16 cellular contexts compared by ENCODE assay signal in the genomic region with DNA sequence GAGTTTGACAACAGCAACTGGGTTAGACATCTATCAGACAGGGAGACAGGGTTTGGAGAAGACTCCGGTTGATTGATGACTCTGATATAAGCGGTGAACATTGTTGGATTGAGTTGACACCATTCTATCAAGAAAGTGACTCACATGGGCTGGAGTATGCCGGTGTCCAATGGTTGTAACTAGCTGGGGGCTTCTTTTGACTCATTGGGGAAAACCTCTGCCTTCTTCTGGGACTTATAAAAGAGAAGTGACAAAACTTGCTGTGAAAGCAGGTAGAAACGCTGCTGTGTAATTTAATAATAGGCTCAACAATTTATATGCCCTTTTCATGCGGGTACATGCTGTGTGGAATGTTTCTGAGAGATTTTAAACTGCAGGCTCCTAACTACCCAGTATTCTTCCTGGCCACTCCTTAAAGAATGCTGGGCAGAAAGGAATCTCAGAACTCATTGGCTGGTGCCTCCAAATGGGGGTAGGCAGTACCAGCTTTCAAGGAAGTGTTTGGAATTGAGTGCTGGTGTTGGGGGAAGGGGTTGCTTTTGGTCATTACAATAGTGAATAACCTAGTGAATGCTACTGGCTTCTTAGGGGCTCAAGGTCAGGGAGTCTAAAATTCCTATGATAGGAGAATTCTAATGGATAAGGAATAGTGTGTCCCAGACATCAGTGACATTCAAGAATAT. TPM values are rescaled to one million over a fixed set of nuclear protein-coding genes. Genes with fewer than 3 reads are reported as not detected.
A peak's percentile ranks its signal among the peaks of the same experiment; 100 is the strongest.
DNase-seq lines count a peak whose midpoint lies in the region; ATAC-seq and TF ChIP-seq lines count a peak whose summit lies in the region.
"Had no signal": no experiment of that assay in that cellular context is flagged by ENCODE, and none has a peak within 500 bp of the region (broad histone marks: within the 10 kb centered on the region; RNA-seq: fewer than 3 reads in every experiment).

No MANE protein-coding gene starts in this region.

- no peaks in the 10 kb centered on the region for H3K27me3 Mint-ChIP-seq in activated naive CD4-positive, alpha-beta T cell treated with anti-CD3 and anti-CD28 coated beads for 36 hours (ENCODE audit: low read depth)
- H3K27me3 Mint-ChIP-seq in H9 (ENCODE audit: low read depth) = no peaks in the 10 kb centered on the region

- ATAC-seq in GM19035 (IDR thresholded peaks at IDR 0.05; ENCODE audit: unreplicated experiment) = no peak
- ATAC-seq in GM18870 (IDR thresholded peaks at IDR 0.05; ENCODE audit: unreplicated experiment) = no peak

- H3K56ac ChIP-seq in H9 (ENCODE audit: insufficient read length, low read depth, low read length) = no peak overlapping the region

- no peak overlapping the region for H4K5ac ChIP-seq in H9 (ENCODE audit: insufficient read length, low read depth, low read length)

- peak; percentile 47 for DNase-seq in stimulated activated naive CD4-positive, alpha-beta T cell treated with Interleukin-2 at 50 U/mL for 16 hours (lab: John Stamatoyannopoulos, UW)
- no peak for DNase-seq in stimulated activated naive CD4-positive, alpha-beta T cell (lab: John Stamatoyannopoulos, UW)
- peak; percentile 77 for DNase-seq in activated naive CD4-positive, alpha-beta T cell treated with anti-CD3 and anti-CD28 coated beads for 36 hours
- DNase-seq in kidney tubule cell (ENCODE audit: low spot score) (peak; percentile 19), H9 (no peak), NCI-H2196 (lab: John Stamatoyannopoulos, UW; ENCODE audit: unreplicated experiment) (no peak)
- DNase-seq: AML-193, endodermal cell, GM23248, NCI-H1105, NCI-H69, retina, SHP77 treated with DMSO at 0.1 percent for 48 hours had no signal

- no peaks in the 10 kb centered on the region for H3K23me2 ChIP-seq in H9 (ENCODE audit: insufficient read length, low read depth, low read length, poor library complexity, severe bottlenecking)

- H2BK12ac ChIP-seq in H9 (ENCODE audit: insufficient read length, low read depth, low read length) = no peak overlapping the region

- H3K4me3 Mint-ChIP-seq in activated naive CD4-positive, alpha-beta T cell treated with anti-CD3 and anti-CD28 coated beads for 36 hours = peak overlapping the region; percentile 53
- H3K4me3 Mint-ChIP-seq in H9 = no peak overlapping the region
- H3K4me3 Mint-ChIP-seq: endodermal cell had no signal

- H2BK5ac ChIP-seq in H9 (ENCODE audit: insufficient read length, low read length) = no peak overlapping the region

- H2AK5ac ChIP-seq in H9 (ENCODE audit: insufficient read length, low read length) = no peak overlapping the region

- H3K9me3 ChIP-seq in H9 (ENCODE audit: control insufficient read depth, low read depth, low read length) = no peaks in the 10 kb centered on the region

- H2BK15ac ChIP-seq in H9 (ENCODE audit: low read depth, low read length) = no peak overlapping the region

- intact Hi-C loops in activated naive CD4-positive, alpha-beta T cell treated with anti-CD3 and anti-CD28 coated beads for 36 hours (cut with micrococcal nuclease) = loop anchor here (1.0 to 10.0 kb wide), 4 partner anchors 11 to 1309 kb away; no protein-coding TSS in a partner anchor

- TF ChIP-seq CTCF in H9 (conservative IDR thresholded peaks at IDR 0.05) = no peak

- CTCF ChIA-PET in activated naive CD4-positive, alpha-beta T cell treated with anti-CD3 and anti-CD28 coated beads for 36 hours (lab: Charles Lee) = interaction anchor here (1.0 to 3.7 kb wide), 8 partner anchors 10 to 37 kb away, joined by 3 to 20 read pairs (median 5); no protein-coding TSS in a partner anchor

- H3K79me2 ChIP-seq in H9 (ENCODE audit: insufficient read depth, low read length) = no peaks in the 10 kb centered on the region; the same call in 1 of the 2 replicates

- WGBS in H9 (ENCODE audit: extremely low coverage, insufficient read length, low lambda C conversion rate) = no CpG with 5 or more reads among the region's 5 CpGs

- no peaks in the 10 kb centered on the region for H3K27me3 ChIP-seq in H9 (ENCODE audit: insufficient read depth, low read length)

- H3T11ph ChIP-seq in H9 (ENCODE audit: low read length) = no peak overlapping the region

- no peak overlapping the region for H3K18ac ChIP-seq in H9 (ENCODE audit: insufficient read length, low read depth, low read length)

- no peak overlapping the region for H4K91ac ChIP-seq in H9 (ENCODE audit: insufficient read length, low read depth, low read length)

- no peak overlapping the region for H3K4ac ChIP-seq in H9 (ENCODE audit: low read depth, low read length)

- peak overlapping the region; percentile 92 for H3K27ac Mint-ChIP-seq in activated naive CD4-positive, alpha-beta T cell treated with anti-CD3 and anti-CD28 coated beads for 36 hours
- H3K27ac Mint-ChIP-seq in H9 = no peak overlapping the region
- H3K27ac Mint-ChIP-seq: endodermal cell had no signal

- H4K20me1 ChIP-seq in H9 (ENCODE audit: control insufficient read depth, insufficient read depth, insufficient read length) = no peaks in the 10 kb centered on the region

- no peak overlapping the region for H2AFZ ChIP-seq in H9 (ENCODE audit: low read length)
- H2AFZ ChIP-seq: GM23248 had no signal

- H4K8ac ChIP-seq in H9 (replicated peaks; ENCODE audit: insufficient read length, low read depth, low read length) = no peak overlapping the region

- H3K23ac ChIP-seq in H9 (ENCODE audit: insufficient read length, low read depth, low read length) = no peak overlapping the region

- H3K27ac ChIP-seq in H9 (ENCODE audit: insufficient read length, low read depth, low read length) = no peak overlapping the region
- H3K27ac ChIP-seq: GM23248 had no signal

- H3K4me1 ChIP-seq in H9 (ENCODE audit: insufficient read depth, low read length) = no peaks in the 10 kb centered on the region

- H2BK120ac ChIP-seq in H9 (ENCODE audit: low read depth, low read length, poor library complexity, severe bottlenecking) = no peak overlapping the region

- no peak overlapping the region for H3K9ac ChIP-seq in H9 (ENCODE audit: extremely low read depth, insufficient read length, low read length)
- H3K9ac ChIP-seq: GM23248 had no signal

- no peak overlapping the region for H2BK20ac ChIP-seq in H9 (ENCODE audit: low read depth, low read length, poor library complexity, severe bottlenecking)

- no peaks in the 10 kb centered on the region for H3K79me1 ChIP-seq in H9 (ENCODE audit: insufficient read depth, low read depth, low read length, poor library complexity, severe bottlenecking)

- H3K9me3 Mint-ChIP-seq in activated naive CD4-positive, alpha-beta T cell treated with anti-CD3 and anti-CD28 coated beads for 36 hours = peaks cover 5% of the 10 kb centered on the region
- H3K9me3 Mint-ChIP-seq in H9 = peaks cover 0 to 6% of the 10 kb centered on the region in 2 experiments; a peak in 2 of 5 replicates
- H3K9me3 Mint-ChIP-seq: endodermal cell had no signal

- H3K4me1 Mint-ChIP-seq in activated naive CD4-positive, alpha-beta T cell treated with anti-CD3 and anti-CD28 coated beads for 36 hours (ENCODE audit: low read depth) = peaks cover 95% of the 10 kb centered on the region
- peaks cover 5 to 6% of the 10 kb centered on the region in 2 experiments for H3K4me1 Mint-ChIP-seq in H9

- H3K14ac ChIP-seq in H9 (ENCODE audit: insufficient read depth, low read length) = no peak overlapping the region

- H3K36me3 Mint-ChIP-seq in activated naive CD4-positive, alpha-beta T cell treated with anti-CD3 and anti-CD28 coated beads for 36 hours (ENCODE audit: low read depth) = peaks cover 14% of the 10 kb centered on the region
- no peaks in the 10 kb centered on the region for H3K36me3 Mint-ChIP-seq in H9 (ENCODE audit: insufficient read depth in 1 of 3, low read depth in 3 of 3)

- no peak overlapping the region for H3K4me2 ChIP-seq in H9 (ENCODE audit: insufficient read depth, insufficient read length, low read length)

RNA-seq across cellular contexts. Expression of a gene that starts 43.9 kb away (rescaled TPM):
- 100 to 1,000 TPM; 129 TPM for total RNA-seq in activated naive CD4-positive, alpha-beta T cell treated with anti-CD3 and anti-CD28 coated beads for 36 hours
- not detected in 2 replicates for total RNA-seq in H9 (2021)
- total RNA-seq: endodermal cell, G401, GM23248 had no signal

Comparison
In these comparisons a context has a peak if more than half of its experiments do, and no peak if none do; other contexts are left out.
1. DNase-seq: peak in stimulated activated naive CD4-positive, alpha-beta T cell treated with Interleukin-2 at 50 U/mL for 16 hours (single experiment), activated naive CD4-positive, alpha-beta T cell treated with anti-CD3 and anti-CD28 coated beads for 36 hours (single experiment) and kidney tubule cell (single experiment); none in stimulated activated naive CD4-positive, alpha-beta T cell (0 of 6), H9 (single experiment) and NCI-H2196 (single experiment).
2. RNA of a gene that starts 43.9 kb away (total RNA-seq): 129 TPM in activated naive CD4-positive, alpha-beta T cell treated with anti-CD3 and anti-CD28 coated beads for 36 hours; not detected in H9; every median in the first group is over 100 times any median in the second.